16 cellular contexts compared by ENCODE assay signal in genomic region chr6:137489410-137490371, GRCh38. TPM values are rescaled to one million over a fixed set of nuclear protein-coding genes. Genes with fewer than 3 reads are reported as not detected.
DNase-seq lines count a peak whose midpoint lies in the region; ATAC-seq and TF ChIP-seq lines count a peak whose summit lies in the region.
"Had no signal": no experiment of that assay in that cellular context is flagged by ENCODE, and none has a peak within 500 bp of the region (broad histone marks: within the 10 kb centered on the region; RNA-seq: fewer than 3 reads in every experiment).

No MANE protein-coding gene starts in this region.

- peaks cover 97% of the 10 kb centered on the region for H3K27me3 Mint-ChIP-seq in activated naive CD8-positive, alpha-beta T cell treated with anti-CD3 and anti-CD28 coated beads, Interleukin-2, amount 10 ng/mL, durations not matched to agents 7 days and 5 days
- H3K27me3 Mint-ChIP-seq in type B pancreatic cell, result peaks cover 98% of the 10 kb centered on the region

- H3K4me3 ChIP-seq in kidney epithelial cell (ENCODE audit: low read depth, low read length), result no peak overlapping the region
- H3K4me3 ChIP-seq in spleen, result peak overlapping the region in 2 of 8 donors; percentile 16 to 57

- H3K27me3 ChIP-seq in kidney epithelial cell (ENCODE audit: control insufficient read depth, insufficient read depth, low read length) (peaks cover 89% of the 10 kb centered on the region), spleen (replicated peaks in 1 of 7) (peaks cover 19 to 100% (median 98%) of the 10 kb centered on the region in 7 donors)

- peaks cover 0 to 3% (median 0%) of the 10 kb centered on the region in 8 donors for H3K9me3 ChIP-seq in spleen
- H3K9me3 ChIP-seq: heart left ventricle had no signal

- no peak for TF ChIP-seq POLR2A in spleen (IDR thresholded peaks at IDR 0.05)

- no peak overlapping the region for H3K27ac ChIP-seq in spleen
- H3K27ac ChIP-seq: heart left ventricle, KMS-11 had no signal

- peak; percentile 9 for TF ChIP-seq CTCF in kidney epithelial cell (IDR thresholded peaks at IDR 0.05; ENCODE audit: insufficient read depth, low read length, poor library complexity, severe bottlenecking)
- TF ChIP-seq CTCF in type B pancreatic cell (conservative IDR thresholded peaks at IDR 0.05), result peak; percentile 38
- TF ChIP-seq CTCF in spleen (IDR thresholded peaks at IDR 0.05 in 8 of 11, conservative IDR thresholded peaks at IDR 0.05 in 3 of 11), result no peak

- H3K36me3 Mint-ChIP-seq in activated naive CD8-positive, alpha-beta T cell treated with anti-CD3 and anti-CD28 coated beads, Interleukin-2, amount 10 ng/mL, durations not matched to agents 7 days and 5 days, result peaks cover 3% of the 10 kb centered on the region
- H3K36me3 Mint-ChIP-seq in type B pancreatic cell, result peaks cover 3% of the 10 kb centered on the region

- intact Hi-C loops in Right ventricle myocardium inferior (cut with DNase I) (no loop called here), left ventricle myocardium superior (cut with micrococcal nuclease) (no loop called here), spleen (cut with DNase I; ENCODE audit: low total_unique reads) (no loop called here)

- WGBS in spleen, 5 donors, result 9 to 16% (median 11%) methylated on average over 42 to 43 of the region's 43 CpGs

- H3K36me3 ChIP-seq in kidney epithelial cell (ENCODE audit: control insufficient read depth, insufficient read depth, low read length) (no peaks in the 10 kb centered on the region), spleen (no peaks in the 10 kb centered on the region)
- H3K36me3 ChIP-seq: heart left ventricle had no signal

- ATAC-seq in Right ventricle myocardium inferior (no peak), left ventricle myocardium superior (no peak), GM19328 (IDR thresholded peaks at IDR 0.05; ENCODE audit: unreplicated experiment) (no peak)
- ATAC-seq in activated naive CD8-positive, alpha-beta T cell treated with anti-CD3 and anti-CD28 coated beads, Interleukin-2, amount 10 ng/mL, durations not matched to agents 7 days and 5 days (ENCODE audit: low read depth), result no peak

- no peaks in the 10 kb centered on the region for H3K9me3 Mint-ChIP-seq in activated naive CD8-positive, alpha-beta T cell treated with anti-CD3 and anti-CD28 coated beads, Interleukin-2, amount 10 ng/mL, durations not matched to agents 7 days and 5 days
- no peaks in the 10 kb centered on the region for H3K9me3 Mint-ChIP-seq in type B pancreatic cell

- H3K4me1 ChIP-seq in spleen, result peaks cover 15 to 54% (median 41%) of the 10 kb centered on the region in 6 donors

- DNase-seq in Right ventricle myocardium inferior (ENCODE audit: missing footprints) (peak; percentile 39), left ventricle myocardium superior (no peak), kidney epithelial cell (ENCODE audit: low read depth) (no peak), type B pancreatic cell (ENCODE audit: extremely low spot score, unreplicated experiment) (no peak), AML-193 (lab: John Stamatoyannopoulos, UW) (no peak), spleen (no peak)
- DNase-seq in activated naive CD8-positive, alpha-beta T cell treated with anti-CD3 and anti-CD28 coated beads, Interleukin-2, amount 10 ng/mL, durations not matched to agents 7 days and 5 days, result no peak
- DNase-seq: effector memory CD4-positive, alpha-beta T cell; heart left ventricle; NCI-H2081; OCI-M1; stimulated activated CD4-positive, alpha-beta T cell treated with anti-CD3 and anti-CD28 coated beads, Interleukin-15, amount 100 ng/mL, for 24 hours had no signal

- POLR2A ChIA-PET in activated naive CD8-positive, alpha-beta T cell treated with anti-CD3 and anti-CD28 coated beads, Interleukin-2, amount 10 ng/mL, durations not matched to agents 7 days and 5 days (lab: Charles Lee), result no interaction called here

- no peak overlapping the region for H3K27ac Mint-ChIP-seq in activated naive CD8-positive, alpha-beta T cell treated with anti-CD3 and anti-CD28 coated beads, Interleukin-2, amount 10 ng/mL, durations not matched to agents 7 days and 5 days
- H3K27ac Mint-ChIP-seq in type B pancreatic cell, result no peak overlapping the region

- H3K4me3 Mint-ChIP-seq in activated naive CD8-positive, alpha-beta T cell treated with anti-CD3 and anti-CD28 coated beads, Interleukin-2, amount 10 ng/mL, durations not matched to agents 7 days and 5 days, result peak overlapping the region; percentile 50
- H3K4me3 Mint-ChIP-seq in type B pancreatic cell, result peak overlapping the region; percentile 58

- H3K4me1 Mint-ChIP-seq in activated naive CD8-positive, alpha-beta T cell treated with anti-CD3 and anti-CD28 coated beads, Interleukin-2, amount 10 ng/mL, durations not matched to agents 7 days and 5 days, result peaks cover 30% of the 10 kb centered on the region
- peaks cover 11% of the 10 kb centered on the region for H3K4me1 Mint-ChIP-seq in type B pancreatic cell (ENCODE audit: unreplicated experiment)

RNA-seq across cellular contexts. Expression of gene OLIG3, which starts 4.5 kb away (rescaled TPM):
- total RNA-seq in Right ventricle myocardium inferior (not detected), left ventricle myocardium superior (not detected), kidney epithelial cell (not detected in 2 replicates), type B pancreatic cell (ENCODE audit: low replicate concordance) (1.2 and 3.4 TPM in 2 replicates), spleen (not detected)
- total RNA-seq in activated naive CD8-positive, alpha-beta T cell treated with anti-CD3 and anti-CD28 coated beads, Interleukin-2, amount 10 ng/mL, durations not matched to agents 7 days and 5 days, result not detected
- not detected for polyA plus RNA-seq in spleen
- total RNA-seq: heart left ventricle, myocyte had no signal
- polyA plus RNA-seq: BJ, heart left ventricle had no signal

Comparison
In these comparisons a context has a peak if more than half of its experiments do, and no peak if none do; other contexts are left out.
1. CTCF ChIP-seq: peak in kidney epithelial cell (single experiment) and type B pancreatic cell (single experiment); none in spleen (0 of 11).